ENCODE assay signal across 20 cellular contexts in the genomic region with DNA sequence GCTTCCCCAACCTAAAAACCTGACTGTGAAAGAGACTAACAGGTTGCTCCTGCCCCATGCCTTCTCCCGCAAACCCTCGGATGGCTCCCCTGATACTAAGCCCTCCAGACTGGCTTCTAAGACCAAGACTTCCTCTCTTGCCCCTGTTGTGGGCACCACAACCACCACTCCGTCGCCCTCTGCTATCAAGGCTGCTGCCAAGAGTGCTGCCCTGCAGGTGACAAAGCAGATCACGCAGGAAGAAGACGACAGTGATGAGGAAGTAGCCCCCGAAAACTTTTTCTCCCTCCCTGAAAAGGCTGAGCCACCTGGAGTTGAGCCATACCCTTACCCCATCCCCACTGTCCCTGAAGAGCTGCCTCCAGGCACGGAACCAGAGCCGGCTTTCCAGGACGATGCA. TPM values are rescaled to one million over a fixed set of nuclear protein-coding genes. Genes with fewer than 3 reads are reported as not detected.
A peak's percentile ranks its signal among the peaks of the same experiment; 100 is the strongest.
DNase-seq lines count a peak whose midpoint lies in the region; ATAC-seq and TF ChIP-seq lines count a peak whose summit lies in the region.
"Had no signal": no experiment of that assay in that cellular context is flagged by ENCODE, and none has a peak within 500 bp of the region (broad histone marks: within the 10 kb centered on the region; RNA-seq: fewer than 3 reads in every experiment).

No MANE protein-coding gene starts in this region.

- TF ChIP-seq POLR2A in breast epithelium (IDR thresholded peaks at IDR 0.05) = no peak

- H3F3A ChIP-seq in PC-3 (ENCODE audit: low read length, unreplicated experiment) = no peaks in the 10 kb centered on the region

- DNase-seq in MCF 10A (ENCODE audit: unreplicated experiment) = no peak
- DNase-seq in breast epithelium (ENCODE audit: low spot score in 2 of 2) = no peak
- DNase-seq in PC-3 = no peak
- no peak for DNase-seq in naive thymus-derived CD8-positive, alpha-beta T cell
- DNase-seq in LoVo (ENCODE audit: low spot score) = no peak
- DNase-seq: CD4-positive, alpha-beta T cell; DMS153; KG1; NCI-H1105; NCI-H2081; NCI-H2171; NCI-H524 treated with DMSO at 0.1 percent for 48 hours; NCI-H82; SJCRH30 had no signal

- H3K4me3 ChIP-seq in breast epithelium (no peak overlapping the region), PC-3 (ENCODE audit: low read length) (no peak overlapping the region)
- H3K4me3 ChIP-seq: A549, GM23338, HAP-1, SJCRH30 had no signal

- H3K4me1 ChIP-seq in breast epithelium (no peaks in the 10 kb centered on the region), PC-3 (ENCODE audit: insufficient read depth, low read length) (no peaks in the 10 kb centered on the region)
- H3K4me1 ChIP-seq: A549, HAP-1, SJCRH30 had no signal

- no peak overlapping the region for H3K4me2 ChIP-seq in PC-3 (ENCODE audit: low read length)
- H3K4me2 ChIP-seq: A549, GM23338 had no signal

- CTCF ChIA-PET in MCF 10A (lab: Yijun Ruan, JAX) (interaction anchor here (0.6 to 3.1 kb wide), 4 partner anchors 11 to 369 kb away, joined by 3 to 22 read pairs (median 4); no protein-coding TSS in a partner anchor), PC-3 (lab: Charles Lee) (no interaction called here)

- no peaks in the 10 kb centered on the region for H3K9me3 Mint-ChIP-seq in MCF 10A (ENCODE audit: unreplicated experiment)
- no peaks in the 10 kb centered on the region for H3K9me3 Mint-ChIP-seq in naive thymus-derived CD8-positive, alpha-beta T cell
- H3K9me3 Mint-ChIP-seq: CD4-positive, alpha-beta T cell; GM23338 had no signal

- TSS peak; percentile 27 for BruUV-seq in MCF 10A (replicated peaks; lab: Mats Ljungman, UMichigan)
- TSS peak; percentile 29 for BruUV-seq in PC-3 (replicated peaks; lab: Mats Ljungman, UMichigan)

- H3K27ac ChIP-seq in breast epithelium (no peak overlapping the region), PC-3 (ENCODE audit: low read length) (no peak overlapping the region)
- H3K27ac ChIP-seq: A549, SJCRH30 had no signal

- H3K4me1 Mint-ChIP-seq in MCF 10A (ENCODE audit: insufficient read depth, unreplicated experiment) = peaks cover 5% of the 10 kb centered on the region
- peaks cover 3 to 30% (median 21%) of the 10 kb centered on the region in 4 donors for H3K4me1 Mint-ChIP-seq in naive thymus-derived CD8-positive, alpha-beta T cell
- H3K4me1 Mint-ChIP-seq: GM23338 had no signal

- no peak for TF ChIP-seq CTCF in MCF 10A (IDR thresholded peaks at IDR 0.05; ENCODE audit: unreplicated experiment)
- TF ChIP-seq CTCF in breast epithelium (IDR thresholded peaks at IDR 0.05) = no peak
- TF ChIP-seq CTCF in PC-3 (conservative IDR thresholded peaks at IDR 0.05; ENCODE audit: low read depth, low read length) = no peak

- H3K36me3 Mint-ChIP-seq in MCF 10A (ENCODE audit: insufficient read depth, unreplicated experiment) = peaks cover 94% of the 10 kb centered on the region
- peaks cover 2 to 89% (median 22%) of the 10 kb centered on the region in 3 donors for H3K36me3 Mint-ChIP-seq in naive thymus-derived CD8-positive, alpha-beta T cell

- no peak overlapping the region for H3K9ac ChIP-seq in PC-3 (ENCODE audit: low read length)

- POLR2A ChIA-PET in MCF 10A (lab: Yijun Ruan, JAX) (interaction anchor here (1.8 to 2.6 kb wide), 2 partner anchors 47 to 58 kb away, joined by 3 to 8 read pairs; a partner anchor contains a TSS), PC-3 (lab: Charles Lee; ENCODE audit: unreplicated experiment) (no interaction called here)
- POLR2A ChIA-PET in naive thymus-derived CD8-positive, alpha-beta T cell (lab: Charles Lee) = interaction anchor here (1.0 kb wide), 1 partner anchor 71 kb away, joined by 3 read pairs; no protein-coding TSS in a partner anchor

- H3K27ac Mint-ChIP-seq in MCF 10A (ENCODE audit: low read depth, unreplicated experiment) = no peak overlapping the region
- H3K27ac Mint-ChIP-seq in naive thymus-derived CD8-positive, alpha-beta T cell = peak overlapping the region in 7 of 10 donors; percentile 10 to 90 (median 35)
- H3K27ac Mint-ChIP-seq: B cell; CD4-positive, alpha-beta T cell; GM23338 had no signal

- H3K79me2 ChIP-seq in PC-3 (ENCODE audit: low read length) = peaks cover 52% of the 10 kb centered on the region

- H3K9me3 ChIP-seq in breast epithelium (no peaks in the 10 kb centered on the region), PC-3 (ENCODE audit: low read length) (no peaks in the 10 kb centered on the region)
- H3K9me3 ChIP-seq: A549, HAP-1, SJCRH30 had no signal

- no peak overlapping the region for H3K4me3 Mint-ChIP-seq in MCF 10A (ENCODE audit: unreplicated experiment)
- no peak overlapping the region for H3K4me3 Mint-ChIP-seq in naive thymus-derived CD8-positive, alpha-beta T cell
- H3K4me3 Mint-ChIP-seq: B cell; CD4-positive, alpha-beta T cell; GM23338 had no signal

- no peaks in the 10 kb centered on the region for H3K27me3 ChIP-seq in breast epithelium
- no peaks in the 10 kb centered on the region for H3K27me3 ChIP-seq in PC-3 (ENCODE audit: low read length)
- H3K27me3 ChIP-seq: SJCRH30 had no signal

- H3K27me3 Mint-ChIP-seq in MCF 10A (ENCODE audit: insufficient read depth, unreplicated experiment) = no peaks in the 10 kb centered on the region
- no peaks in the 10 kb centered on the region for H3K27me3 Mint-ChIP-seq in naive thymus-derived CD8-positive, alpha-beta T cell
- H3K27me3 Mint-ChIP-seq: B cell; CD4-positive, alpha-beta T cell had no signal

- H3K9me2 ChIP-seq in PC-3 (replicated peaks; ENCODE audit: low read length) = no peaks in the 10 kb centered on the region

- intact Hi-C loops in MCF 10A (cut with micrococcal nuclease) (no loop called here), breast epithelium (cut with DNase I; ENCODE audit: low total_unique reads) (loop anchor here (10.0 kb wide), 1 partner anchor 1052 kb away; no protein-coding TSS in a partner anchor), PC-3 (cut with micrococcal nuclease) (no loop called here)

- no peak for ATAC-seq in PC-3
- ATAC-seq in naive thymus-derived CD8-positive, alpha-beta T cell = no peak
- ATAC-seq in GM18858 (IDR thresholded peaks at IDR 0.05; ENCODE audit: unreplicated experiment) = no peak
- no peak for ATAC-seq in GM21717 (IDR thresholded peaks at IDR 0.05; ENCODE audit: unreplicated experiment)
- ATAC-seq: A549, GM23338 had no signal

- 0 out of 2 replicates have a peak, but pooled peaks cover 3% of the 10 kb centered on the region for H4K20me1 ChIP-seq in PC-3 (ENCODE audit: low read length)

- no peak overlapping the region for H2AFZ ChIP-seq in PC-3 (ENCODE audit: low read length)
- H2AFZ ChIP-seq: GM23338 had no signal

- no peaks in the 10 kb centered on the region for H3K36me3 ChIP-seq in breast epithelium
- H3K36me3 ChIP-seq in PC-3 (ENCODE audit: low read depth, low read length) = peaks cover 60% of the 10 kb centered on the region

RNA-seq across cellular contexts. Expression of a gene that starts 19.3 kb away (rescaled TPM):
- 112 and 131 TPM in 2 replicates for total RNA-seq in MCF 10A (2022)
- total RNA-seq in breast epithelium = 10 to 100 TPM; 21.6 to 35.9 (median 24.9) TPM
- total RNA-seq in PC-3 (2014; rRNA removed) = 103 TPM in 2 replicates
- 10 to 100 TPM; 59.5 to 64.0 TPM for total RNA-seq in naive thymus-derived CD8-positive, alpha-beta T cell
- 10 to 100 TPM; 22.9 to 55.7 (median 39.9) TPM for polyA plus RNA-seq in naive thymus-derived CD8-positive, alpha-beta T cell

RNA-seq across cellular contexts. Expression of a gene that starts 30.0 kb away (rescaled TPM):
- 19.2 and 27.9 TPM in 2 replicates for total RNA-seq in MCF 10A (2022)
- 1 to 10 TPM in 2 of 3 donors, not detected in 1; 4.6 to 5.4 TPM for total RNA-seq in breast epithelium
- total RNA-seq in PC-3 (2014; rRNA removed) = 6.9 and 7.8 TPM in 2 replicates
- total RNA-seq in naive thymus-derived CD8-positive, alpha-beta T cell = 10 to 100 TPM; 24.3 to 24.7 TPM
- 10 to 100 TPM; 23.6 to 31.5 (median 25.6) TPM for polyA plus RNA-seq in naive thymus-derived CD8-positive, alpha-beta T cell
- total RNA-seq: SJCRH30 had no signal

RNA-seq across cellular contexts. Expression of a gene that starts 35.2 kb away (rescaled TPM):
- total RNA-seq in MCF 10A (2022) (679 and 707 TPM in 2 replicates), breast epithelium (100 to 1,000 TPM; 133 to 178 (median 173) TPM), PC-3 (2014; rRNA removed) (586 and 1,030 TPM in 2 replicates)
- 100 to 1,000 TPM in 1 of 2 experiments, 10 to 100 TPM in 1; 95.4 to 103 TPM for total RNA-seq in naive thymus-derived CD8-positive, alpha-beta T cell
- polyA plus RNA-seq in naive thymus-derived CD8-positive, alpha-beta T cell = 10 to 100 TPM; 25.0 to 50.1 (median 41.3) TPM

RNA-seq across cellular contexts. Expression of a gene that starts 45.8 kb away (rescaled TPM):
- 233 and 261 TPM in 2 replicates for total RNA-seq in MCF 10A (2022)
- total RNA-seq in breast epithelium = 10 to 100 TPM; 36.6 to 63.9 (median 63.8) TPM
- total RNA-seq in PC-3 (2014; rRNA removed) = 232 and 275 TPM in 2 replicates
- 10 to 100 TPM; 49.7 to 56.9 TPM for total RNA-seq in naive thymus-derived CD8-positive, alpha-beta T cell
- 100 to 1,000 TPM in 2 of 3 donors, 10 to 100 TPM in 1; 98.6 to 109 (median 103) TPM for polyA plus RNA-seq in naive thymus-derived CD8-positive, alpha-beta T cell

RNA-seq across cellular contexts. Expression of a gene that starts 58.1 kb away (rescaled TPM):
- total RNA-seq in MCF 10A (2022) (49.9 and 57.5 TPM in 2 replicates), breast epithelium (10 to 100 TPM; 13.6 to 25.2 (median 21.0) TPM), PC-3 (2014; rRNA removed) (39.2 and 51.7 TPM in 2 replicates)
- total RNA-seq in naive thymus-derived CD8-positive, alpha-beta T cell = 10 to 100 TPM; 45.0 to 50.3 TPM
- polyA plus RNA-seq in naive thymus-derived CD8-positive, alpha-beta T cell = 10 to 100 TPM; 20.0 to 23.4 (median 20.7) TPM
